ENCODE assay signal across 1 cellular context in genomic region chr9:2697492-2697891, GRCh38.
TF ChIP-seq lines count a peak whose summit lies in the region.

No MANE protein-coding gene starts in this region.

TF ChIP-seq in GM12878, 131 proteins besides CTCF, POLR2A, EP300 and RAD21 (continued from another document):
- TF ChIP-seq, protein P1, sequence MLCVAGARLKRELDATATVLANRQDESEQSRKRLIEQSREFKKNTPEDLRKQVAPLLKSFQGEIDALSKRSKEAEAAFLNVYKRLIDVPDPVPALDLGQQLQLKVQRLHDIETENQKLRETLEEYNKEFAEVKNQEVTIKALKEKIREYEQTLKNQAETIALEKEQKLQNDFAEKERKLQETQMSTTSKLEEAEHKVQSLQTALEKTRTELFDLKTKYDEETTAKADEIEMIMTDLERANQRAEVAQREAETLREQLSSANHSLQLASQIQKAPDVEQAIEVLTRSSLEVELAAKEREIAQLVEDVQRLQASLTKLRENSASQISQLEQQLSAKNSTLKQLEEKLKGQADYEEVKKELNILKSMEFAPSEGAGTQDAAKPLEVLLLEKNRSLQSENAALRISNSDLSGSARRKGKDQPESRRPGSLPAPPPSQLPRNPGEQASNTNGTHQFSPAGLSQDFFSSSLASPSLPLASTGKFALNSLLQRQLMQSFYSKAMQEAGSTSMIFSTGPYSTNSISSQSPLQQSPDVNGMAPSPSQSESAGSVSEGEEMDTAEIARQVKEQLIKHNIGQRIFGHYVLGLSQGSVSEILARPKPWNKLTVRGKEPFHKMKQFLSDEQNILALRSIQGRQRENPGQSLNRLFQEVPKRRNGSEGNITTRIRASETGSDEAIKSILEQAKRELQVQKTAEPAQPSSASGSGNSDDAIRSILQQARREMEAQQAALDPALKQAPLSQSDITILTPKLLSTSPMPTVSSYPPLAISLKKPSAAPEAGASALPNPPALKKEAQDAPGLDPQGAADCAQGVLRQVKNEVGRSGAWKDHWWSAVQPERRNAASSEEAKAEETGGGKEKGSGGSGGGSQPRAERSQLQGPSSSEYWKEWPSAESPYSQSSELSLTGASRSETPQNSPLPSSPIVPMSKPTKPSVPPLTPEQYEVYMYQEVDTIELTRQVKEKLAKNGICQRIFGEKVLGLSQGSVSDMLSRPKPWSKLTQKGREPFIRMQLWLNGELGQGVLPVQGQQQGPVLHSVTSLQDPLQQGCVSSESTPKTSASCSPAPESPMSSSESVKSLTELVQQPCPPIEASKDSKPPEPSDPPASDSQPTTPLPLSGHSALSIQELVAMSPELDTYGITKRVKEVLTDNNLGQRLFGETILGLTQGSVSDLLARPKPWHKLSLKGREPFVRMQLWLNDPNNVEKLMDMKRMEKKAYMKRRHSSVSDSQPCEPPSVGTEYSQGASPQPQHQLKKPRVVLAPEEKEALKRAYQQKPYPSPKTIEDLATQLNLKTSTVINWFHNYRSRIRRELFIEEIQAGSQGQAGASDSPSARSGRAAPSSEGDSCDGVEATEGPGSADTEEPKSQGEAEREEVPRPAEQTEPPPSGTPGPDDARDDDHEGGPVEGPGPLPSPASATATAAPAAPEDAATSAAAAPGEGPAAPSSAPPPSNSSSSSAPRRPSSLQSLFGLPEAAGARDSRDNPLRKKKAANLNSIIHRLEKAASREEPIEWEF (IDR thresholded peaks at IDR 0.05; ENCODE audit: insufficient replicate concordance, low read depth, low read length) = peak; percentile 21
- no peak for TF ChIP-seq NRF1 (conservative IDR thresholded peaks at IDR 0.05; ENCODE audit: low read depth, low read length)
- no peak for TF ChIP-seq TCF3 (IDR thresholded peaks at IDR 0.05; ENCODE audit: borderline replicate concordance, insufficient read depth, low read depth, low read length)
- TF ChIP-seq MEF2B (IDR thresholded peaks at IDR 0.05; ENCODE audit: partially characterized antibody, poor library complexity, severe bottlenecking) = peak; percentile 93
- TF ChIP-seq, protein P2, sequence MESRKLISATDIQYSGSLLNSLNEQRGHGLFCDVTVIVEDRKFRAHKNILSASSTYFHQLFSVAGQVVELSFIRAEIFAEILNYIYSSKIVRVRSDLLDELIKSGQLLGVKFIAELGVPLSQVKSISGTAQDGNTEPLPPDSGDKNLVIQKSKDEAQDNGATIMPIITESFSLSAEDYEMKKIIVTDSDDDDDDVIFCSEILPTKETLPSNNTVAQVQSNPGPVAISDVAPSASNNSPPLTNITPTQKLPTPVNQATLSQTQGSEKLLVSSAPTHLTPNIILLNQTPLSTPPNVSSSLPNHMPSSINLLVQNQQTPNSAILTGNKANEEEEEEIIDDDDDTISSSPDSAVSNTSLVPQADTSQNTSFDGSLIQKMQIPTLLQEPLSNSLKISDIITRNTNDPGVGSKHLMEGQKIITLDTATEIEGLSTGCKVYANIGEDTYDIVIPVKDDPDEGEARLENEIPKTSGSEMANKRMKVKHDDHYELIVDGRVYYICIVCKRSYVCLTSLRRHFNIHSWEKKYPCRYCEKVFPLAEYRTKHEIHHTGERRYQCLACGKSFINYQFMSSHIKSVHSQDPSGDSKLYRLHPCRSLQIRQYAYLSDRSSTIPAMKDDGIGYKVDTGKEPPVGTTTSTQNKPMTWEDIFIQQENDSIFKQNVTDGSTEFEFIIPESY (IDR thresholded peaks at IDR 0.05) = no peak
- TF ChIP-seq CHD4 (IDR thresholded peaks at IDR 0.05) = no peak
- peak; percentile 38 for TF ChIP-seq SP1 (IDR thresholded peaks at IDR 0.05; ENCODE audit: low read depth, low read length)
- TF ChIP-seq SRF (IDR thresholded peaks at IDR 0.05; ENCODE audit: low read depth in 2 of 2, low read length in 2 of 2) = no peak
- TF ChIP-seq MTA2 (IDR thresholded peaks at IDR 0.05; ENCODE audit: low read depth) = peak; percentile 44; the same call in 1 of the 2 replicates
- no peak for TF ChIP-seq POLR2AphosphoS5 (IDR thresholded peaks at IDR 0.05; ENCODE audit: low read length)
- no peak for TF ChIP-seq NFYA (IDR thresholded peaks at IDR 0.05; ENCODE audit: borderline replicate concordance, low read depth, low read length)
- TF ChIP-seq DPF2 (IDR thresholded peaks at IDR 0.05) = 0 out of 2 replicates have a peak, but pooled peaks have one; percentile 29
- peak; percentile 34; the same call in 1 of the 2 replicates for TF ChIP-seq RUNX3 (IDR thresholded peaks at IDR 0.05; ENCODE audit: low read length)
- 0 out of 2 replicates have a peak, but pooled peaks have one; percentile 7 for TF ChIP-seq TCF12 (IDR thresholded peaks at IDR 0.05; ENCODE audit: low read depth, low read length)
